Comparison of ENCODE assay signal across 29 cellular contexts in genomic region chr17:42695500-42695899, GRCh38.
"Had no signal": no experiment of that assay in that cellular context is flagged by ENCODE, and none has a peak within 500 bp of the region (broad histone marks: within the 10 kb centered on the region; RNA-seq: fewer than 3 reads in every experiment).

No MANE protein-coding gene starts in this region.

- H3K4me3 ChIP-seq: adrenal gland, ascending aorta, mucosa of descending colon, neural progenitor cell, sigmoid colon, thoracic aorta had no signal

- H3K27ac ChIP-seq: adrenal gland, ascending aorta, brain microvascular endothelial cell, foreskin keratinocyte, neural progenitor cell, sigmoid colon, thoracic aorta had no signal

- H3K27me3 ChIP-seq: adrenal gland, ascending aorta, brain microvascular endothelial cell, foreskin keratinocyte, neural progenitor cell, sigmoid colon had no signal

- H3K4me3 Mint-ChIP-seq: activated CD4-positive, alpha-beta T cell treated with anti-CD3 and anti-CD28 coated beads, Interleukin-2, amount 10 ng/mL, durations not matched to agents 24 days and 14 days; activated CD8-positive, alpha-beta T cell treated with anti-CD3 and anti-CD28 coated beads, Interleukin-2, amount 10 ng/mL, durations not matched to agents 7 days and 5 days; activated naive CD8-positive, alpha-beta T cell; neural progenitor cell; T-helper 17 cell; type B pancreatic cell had no signal

- DNase-seq: activated CD4-positive, alpha-beta T cell treated with anti-CD3 and anti-CD28 coated beads, Interleukin-2, amount 10 ng/mL, durations not matched to agents 24 days and 14 days; activated CD4-positive, CD25-positive, alpha-beta regulatory T cell; activated CD8-positive, alpha-beta T cell treated with anti-CD3 and anti-CD28 coated beads, Interleukin-2, amount 10 ng/mL, durations not matched to agents 7 days and 5 days; activated naive CD4-positive, alpha-beta T cell; activated T-cell treated with anti-CD3 and anti-CD28 coated beads, Interleukin-2, amount 50 U/mL, for 1 hour; adrenal gland; brain microvascular endothelial cell; central memory CD4-positive, alpha-beta T cell; dermis blood vessel endothelial cell; effector CD8-positive, alpha-beta T cell; erythroblast; foreskin keratinocyte; hypothalamus; mesendoderm; retina; sigmoid colon; stimulated activated CD4-positive, alpha-beta T cell treated with anti-CD3 and anti-CD28 coated beads, Interleukin-2, amount 100 ng/mL, for 48 hours; stimulated activated CD8-positive, alpha-beta memory T cell treated with anti-CD3 and anti-CD28 coated beads, Interleukin-4, amount 100 ng/mL, for 48 hours; stimulated activated naive CD4-positive, alpha-beta T cell treated with Interleukin-2 at 50 U/mL for 16 hours; SW 1271; T-helper 17 cell had no signal

- H3K4me1 Mint-ChIP-seq: activated CD4-positive, alpha-beta T cell treated with anti-CD3 and anti-CD28 coated beads, Interleukin-2, amount 10 ng/mL, durations not matched to agents 24 days and 14 days had no signal

- H3K27me3 Mint-ChIP-seq: activated CD4-positive, alpha-beta T cell treated with anti-CD3 and anti-CD28 coated beads, Interleukin-2, amount 10 ng/mL, durations not matched to agents 24 days and 14 days; activated naive CD8-positive, alpha-beta T cell; progenitor cell of endocrine pancreas; T-helper 17 cell; type B pancreatic cell had no signal

- H3K4me1 ChIP-seq: ascending aorta, foreskin keratinocyte had no signal

- H3K27ac Mint-ChIP-seq: activated CD4-positive, alpha-beta T cell treated with anti-CD3 and anti-CD28 coated beads, Interleukin-2, amount 10 ng/mL, durations not matched to agents 24 days and 14 days; activated CD8-positive, alpha-beta T cell treated with anti-CD3 and anti-CD28 coated beads, Interleukin-2, amount 10 ng/mL, durations not matched to agents 7 days and 5 days; activated naive CD8-positive, alpha-beta T cell; activated T-helper 2 cell treated with anti-CD3 and anti-CD28 coated beads, Interferon-gamma antibody, Interleukin-2, Interleukin-4, amounts not matched to agents 10 μg/mL and 5 μg/mL and 100 μg/mL, durations not matched to agents 14 hours and 24 hours and 36 hours; neural progenitor cell; progenitor cell of endocrine pancreas; T-helper 17 cell; type B pancreatic cell had no signal

- ATAC-seq: activated CD8-positive, alpha-beta T cell treated with anti-CD3 and anti-CD28 coated beads, Interleukin-2, amount 10 ng/mL, durations not matched to agents 7 days and 5 days; foreskin keratinocyte; mucosa of descending colon; T-helper 17 cell had no signal

- H3K9me3 Mint-ChIP-seq: activated CD4-positive, alpha-beta T cell treated with anti-CD3 and anti-CD28 coated beads, Interleukin-2, amount 10 ng/mL, durations not matched to agents 24 days and 14 days; activated T-helper 2 cell treated with anti-CD3 and anti-CD28 coated beads, Interferon-gamma antibody, Interleukin-2, Interleukin-4, amounts not matched to agents 10 μg/mL and 5 μg/mL and 100 μg/mL, durations not matched to agents 14 hours and 24 hours and 36 hours; neural progenitor cell; type B pancreatic cell had no signal

- H3K9me3 ChIP-seq: adrenal gland, ascending aorta, mucosa of descending colon, sigmoid colon, thoracic aorta had no signal
